8 cellular contexts compared by ENCODE assay signal in genomic region chr15:70854669-70854976, GRCh38. TPM values are rescaled to one million over a fixed set of nuclear protein-coding genes. Genes with fewer than 3 reads are reported as not detected.
DNase-seq lines count a peak whose midpoint lies in the region; TF ChIP-seq lines count a peak whose summit lies in the region.

No MANE protein-coding gene starts in this region.

- H3K27me3 Mint-ChIP-seq in glutamatergic neuron (ENCODE audit: unreplicated experiment), result peaks cover 9% of the 10 kb centered on the region

- H3K4me1 Mint-ChIP-seq in glutamatergic neuron (ENCODE audit: low read depth, unreplicated experiment), result peaks cover 5% of the 10 kb centered on the region

- H3K27ac Mint-ChIP-seq in glutamatergic neuron (ENCODE audit: unreplicated experiment), result peak overlapping the region; percentile 85

- TF ChIP-seq CTCF in WI38 (IDR thresholded peaks at IDR 0.05; ENCODE audit: low read depth, low read length) (no peak), glutamatergic neuron (IDR thresholded peaks at IDR 0.05; ENCODE audit: partially characterized antibody, unreplicated experiment) (no peak)

- peaks cover 2% of the 10 kb centered on the region for H3K9me3 Mint-ChIP-seq in glutamatergic neuron (ENCODE audit: unreplicated experiment)

- H3K36me3 Mint-ChIP-seq in glutamatergic neuron (ENCODE audit: unreplicated experiment), result peaks cover 5% of the 10 kb centered on the region

- peak; percentile 78 for DNase-seq in HCEC 1CT
- DNase-seq in glutamatergic neuron, result no peak
- DNase-seq in renal cortical epithelial cell (ENCODE audit: low read depth), result peak; percentile 47
- DNase-seq in NCI-H446 treated with DMSO at 0.1 percent for 48 hours (lab: John Stamatoyannopoulos, UW), result no peak
- DNase-seq in activated CD8-positive, alpha-beta memory T cell treated with anti-CD3 and anti-CD28 coated beads, Interleukin-2, amount 50 U/mL, for 4 hours, result no peak
- DNase-seq in putamen (ENCODE audit: low spot score), result no peak
- no peak for DNase-seq in NCI-H1092 (lab: John Stamatoyannopoulos, UW)

- H3K4me3 Mint-ChIP-seq in glutamatergic neuron (ENCODE audit: unreplicated experiment), result peak overlapping the region; percentile 94

- peak overlapping the region; percentile 79 for H3K4me3 ChIP-seq in WI38 (ENCODE audit: low read depth, low read length)

RNA-seq across cellular contexts. Expression of gene LARP6, which starts 0.7 kb away (rescaled TPM):
- total RNA-seq in glutamatergic neuron (ENCODE audit: unreplicated experiment), result 21.6 TPM
- 28.3 and 37.0 TPM in 2 replicates for total RNA-seq in renal cortical epithelial cell

RNA-seq across cellular contexts. Expression of gene THAP10, which starts 37.6 kb away (rescaled TPM):
- total RNA-seq in glutamatergic neuron (ENCODE audit: unreplicated experiment), result 3.3 TPM
- total RNA-seq in renal cortical epithelial cell, result 1.0 and 2.4 TPM in 2 replicates

RNA-seq across cellular contexts. Expression of gene LRRC49, which starts 38.0 kb away (rescaled TPM):
- total RNA-seq in glutamatergic neuron (ENCODE audit: unreplicated experiment) (28.6 TPM), renal cortical epithelial cell (11.1 and 22.0 TPM in 2 replicates)

Comparison
In these comparisons a context has a peak if more than half of its experiments do, and no peak if none do; other contexts are left out.
1. DNase-seq: peak in HCEC 1CT (single experiment) and renal cortical epithelial cell (single experiment); none in glutamatergic neuron (single experiment), NCI-H446 treated with DMSO at 0.1 percent for 48 hours (single experiment), activated CD8-positive, alpha-beta memory T cell treated with anti-CD3 and anti-CD28 coated beads, Interleukin-2, amount 50 U/mL, for 4 hours (single experiment), putamen (single experiment) and NCI-H1092 (single experiment).